In the genomic region with DNA sequence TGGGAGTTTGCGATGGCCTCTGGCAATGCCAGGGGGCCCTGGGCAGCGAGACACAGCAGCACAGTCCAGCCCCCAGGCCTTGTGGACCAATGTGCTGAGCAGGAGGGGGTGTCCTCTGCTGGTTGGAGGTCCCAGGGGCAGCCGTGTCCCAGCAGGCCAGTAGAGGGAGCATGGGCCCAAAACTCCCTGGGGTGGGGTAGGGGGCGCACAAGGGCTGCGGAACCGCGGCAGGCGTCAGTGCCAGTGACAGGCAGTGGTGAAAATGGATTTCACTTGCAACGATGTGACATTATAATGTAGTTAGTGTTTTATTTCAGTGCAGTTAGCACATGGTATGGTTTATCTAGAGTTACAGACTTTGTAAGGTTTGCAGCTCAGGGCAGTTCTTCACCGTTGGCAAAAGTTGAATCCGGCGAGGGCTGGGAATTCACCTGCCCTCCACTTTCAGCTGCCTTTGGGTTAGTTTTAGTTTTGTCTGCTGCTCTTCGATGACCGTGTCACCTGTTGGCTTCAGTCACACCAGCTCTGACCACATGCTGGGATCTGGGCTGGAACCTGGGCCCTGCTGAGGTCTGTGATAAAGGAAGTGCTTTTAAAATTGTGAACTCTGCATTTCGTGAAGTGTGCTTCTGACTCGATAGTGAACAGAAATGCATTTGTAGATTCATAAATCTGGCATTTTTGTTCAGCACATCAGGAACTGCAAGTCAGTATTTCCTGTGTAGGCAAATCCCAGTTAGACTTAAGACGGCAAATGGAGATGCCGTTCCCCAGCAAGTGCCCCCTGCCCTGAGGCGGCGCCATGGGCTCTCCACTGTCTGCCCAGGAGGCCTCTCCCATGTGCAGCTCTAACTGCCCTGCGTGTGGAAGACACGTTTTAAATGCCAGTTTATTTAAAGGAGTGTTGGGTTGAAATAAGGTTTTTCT, we compare ENCODE assay signal across 8 cellular contexts. TPM values are rescaled to one million over a fixed set of nuclear protein-coding genes. Genes with fewer than 3 reads are reported as not detected.
A peak's percentile ranks its signal among the peaks of the same experiment; 100 is the strongest.
DNase-seq lines count a peak whose midpoint lies in the region; ATAC-seq and TF ChIP-seq lines count a peak whose summit lies in the region.

No MANE protein-coding gene starts in this region.

- H3K4me1 ChIP-seq in SJSA1 (replicated peaks) (peaks cover 13% of the 10 kb centered on the region), cardiac muscle cell (ENCODE audit: low read depth) (peaks cover 12% of the 10 kb centered on the region)

- CTCF ChIA-PET in activated naive CD4-positive, alpha-beta T cell treated with anti-CD3 and anti-CD28 coated beads, Interleukin-2, amount 10 ng/mL, durations not matched to agents 7 days and 5 days (lab: Charles Lee) = interaction anchor here (0.7 to 3.8 kb wide), 12 partner anchors 9 to 155 kb away, joined by 3 to 30 read pairs (median 3); no protein-coding TSS in a partner anchor

- no peaks in the 10 kb centered on the region for H3K9me3 Mint-ChIP-seq in activated naive CD4-positive, alpha-beta T cell treated with anti-CD3 and anti-CD28 coated beads, Interleukin-2, amount 10 ng/mL, durations not matched to agents 7 days and 5 days

- H3K9me3 ChIP-seq in SJSA1 (replicated peaks) (no peaks in the 10 kb centered on the region), cardiac muscle cell (ENCODE audit: low read depth) (no peaks in the 10 kb centered on the region)

- peak; percentile 29 for ATAC-seq in HG03460 (IDR thresholded peaks at IDR 0.05; ENCODE audit: unreplicated experiment)
- ATAC-seq in HG03175 (IDR thresholded peaks at IDR 0.05; ENCODE audit: unreplicated experiment) = no peak

- DNase-seq in GDM1 (lab: John Stamatoyannopoulos, UW) = peak; percentile 21
- peak; percentile 69 to 81 for DNase-seq in SJSA1 (ENCODE audit: low read depth in 1 of 2, low spot score in 2 of 2)
- peak; percentile 70 for DNase-seq in activated naive CD4-positive, alpha-beta T cell treated with anti-CD3 and anti-CD28 coated beads, Interleukin-2, amount 10 ng/mL, durations not matched to agents 7 days and 5 days
- peak; percentile 58 to 79 for DNase-seq in cardiac muscle cell (ENCODE audit: low read depth in 1 of 2, low spot score in 1 of 2)
- peak; percentile 69 for DNase-seq in retina
- DNase-seq in NCI-H2029 treated with DMSO at 0.1 percent for 48 hours (lab: John Stamatoyannopoulos, UW) = no peak

- H3K27ac ChIP-seq in SJSA1 = no peak overlapping the region
- H3K27ac ChIP-seq in cardiac muscle cell = peak overlapping the region; percentile 81

- H3K4me1 Mint-ChIP-seq in activated naive CD4-positive, alpha-beta T cell treated with anti-CD3 and anti-CD28 coated beads, Interleukin-2, amount 10 ng/mL, durations not matched to agents 7 days and 5 days = peaks cover 4% of the 10 kb centered on the region

- H3K27ac Mint-ChIP-seq in activated naive CD4-positive, alpha-beta T cell treated with anti-CD3 and anti-CD28 coated beads, Interleukin-2, amount 10 ng/mL, durations not matched to agents 7 days and 5 days = no peak overlapping the region

- H3K27me3 ChIP-seq in SJSA1 (replicated peaks) = no peaks in the 10 kb centered on the region
- no peaks in the 10 kb centered on the region for H3K27me3 ChIP-seq in cardiac muscle cell

- no peak overlapping the region for H3K4me3 Mint-ChIP-seq in activated naive CD4-positive, alpha-beta T cell treated with anti-CD3 and anti-CD28 coated beads, Interleukin-2, amount 10 ng/mL, durations not matched to agents 7 days and 5 days

- H3K36me3 Mint-ChIP-seq in activated naive CD4-positive, alpha-beta T cell treated with anti-CD3 and anti-CD28 coated beads, Interleukin-2, amount 10 ng/mL, durations not matched to agents 7 days and 5 days = peaks cover 10% of the 10 kb centered on the region

- peak; percentile 85 for TF ChIP-seq CTCF in cardiac muscle cell (IDR thresholded peaks at IDR 0.05; ENCODE audit: low read depth, low read length)

- H3K27me3 Mint-ChIP-seq in activated naive CD4-positive, alpha-beta T cell treated with anti-CD3 and anti-CD28 coated beads, Interleukin-2, amount 10 ng/mL, durations not matched to agents 7 days and 5 days = no peaks in the 10 kb centered on the region

- H3K36me3 ChIP-seq in SJSA1 = peaks cover 86% of the 10 kb centered on the region
- H3K36me3 ChIP-seq in cardiac muscle cell = peaks cover 25% of the 10 kb centered on the region

- H3K4me3 ChIP-seq in SJSA1 (no peak overlapping the region), cardiac muscle cell (no peak overlapping the region)

RNA-seq across cellular contexts. Expression of a gene that starts 46.8 kb away (rescaled TPM):
- 175 and 192 TPM in 2 replicates for total RNA-seq in SJSA1 (2014; rRNA removed; shearing (Covaris generic))
- total RNA-seq in cardiac muscle cell = 243 and 268 TPM in 2 replicates
- 178 and 192 TPM in 2 replicates for polyA plus RNA-seq in cardiac muscle cell
